ENCODE assay signal across 23 cellular contexts in genomic region chr1:27113861-27114260, GRCh38. TPM values are rescaled to one million over a fixed set of nuclear protein-coding genes. Genes with fewer than 3 reads are reported as not detected.
DNase-seq lines count a peak whose midpoint lies in the region; ATAC-seq and TF ChIP-seq lines count a peak whose summit lies in the region.
"Had no signal": no experiment of that assay in that cellular context is flagged by ENCODE, and none has a peak within 500 bp of the region (broad histone marks: within the 10 kb centered on the region; RNA-seq: fewer than 3 reads in every experiment).

No MANE protein-coding gene starts in this region.

- H3K4me3 ChIP-seq in coronary artery, result no peak overlapping the region
- H3K4me3 ChIP-seq: hepatocyte, SK-N-MC, uterus had no signal

- H3K4me1 Mint-ChIP-seq in activated CD8-positive, alpha-beta memory T cell treated with anti-CD3 and anti-CD28 coated beads, Interleukin-2, amount 10 ng/mL, durations not matched to agents 7 days and 5 days, result peaks cover 48% of the 10 kb centered on the region
- H3K4me1 Mint-ChIP-seq in activated T-cell treated with anti-CD3 and anti-CD28 coated beads, Interleukin-2, amount 50 U/mL, for 72 hours (ENCODE audit: low read depth), result peaks cover 42% of the 10 kb centered on the region
- H3K4me1 Mint-ChIP-seq in effector memory CD8-positive, alpha-beta T cell (ENCODE audit: low read depth in 2 of 2), result peaks cover 38 to 40% of the 10 kb centered on the region in 2 donors
- peaks cover 49% of the 10 kb centered on the region for H3K4me1 Mint-ChIP-seq in stimulated activated naive CD8-positive, alpha-beta T cell treated with anti-CD3 and anti-CD28 coated beads, Interleukin-15, Interleukin-2, amounts not matched to agents 100 ng/mL and 50 ng/mL, for 24 hours (ENCODE audit: low read depth)
- H3K4me1 Mint-ChIP-seq in type B pancreatic cell (ENCODE audit: unreplicated experiment), result peaks cover 23% of the 10 kb centered on the region

- ATAC-seq in activated CD8-positive, alpha-beta memory T cell treated with anti-CD3 and anti-CD28 coated beads, Interleukin-2, amount 10 ng/mL, durations not matched to agents 7 days and 5 days, result no peak
- ATAC-seq in activated T-cell treated with anti-CD3 and anti-CD28 coated beads, Interleukin-2, amount 50 U/mL, for 72 hours (replicated peaks in 1 of 2), result no peak
- no peak for ATAC-seq in effector memory CD8-positive, alpha-beta T cell (replicated peaks)
- ATAC-seq: HCT116 had no signal

- no peak overlapping the region for H3K27ac ChIP-seq in coronary artery
- H3K27ac ChIP-seq: SK-N-MC, uterus had no signal

- peak overlapping the region; percentile 18 for H3K27ac Mint-ChIP-seq in activated CD8-positive, alpha-beta memory T cell treated with anti-CD3 and anti-CD28 coated beads, Interleukin-2, amount 10 ng/mL, durations not matched to agents 7 days and 5 days
- H3K27ac Mint-ChIP-seq in activated T-cell treated with anti-CD3 and anti-CD28 coated beads, Interleukin-2, amount 50 U/mL, for 72 hours, result peak overlapping the region; percentile 30
- H3K27ac Mint-ChIP-seq in effector memory CD8-positive, alpha-beta T cell, result peak overlapping the region in 1 of 2 donors; percentile 42
- H3K27ac Mint-ChIP-seq in stimulated activated naive CD8-positive, alpha-beta T cell treated with anti-CD3 and anti-CD28 coated beads, Interleukin-15, Interleukin-2, amounts not matched to agents 100 ng/mL and 50 ng/mL, for 24 hours, result peak overlapping the region; percentile 90
- H3K27ac Mint-ChIP-seq in type B pancreatic cell, result no peak overlapping the region

- CTCF ChIA-PET in activated CD8-positive, alpha-beta memory T cell treated with anti-CD3 and anti-CD28 coated beads, Interleukin-2, amount 10 ng/mL, durations not matched to agents 7 days and 5 days (lab: Charles Lee), result interaction anchor here (0.8 to 5.8 kb wide), 4 partner anchors 38 to 187 kb away, joined by 4 to 60 read pairs (median 10); partner anchors contain the start of gene SLC9A1

- DNase-seq in activated CD8-positive, alpha-beta memory T cell treated with anti-CD3 and anti-CD28 coated beads, Interleukin-2, amount 10 ng/mL, durations not matched to agents 7 days and 5 days, result no peak
- DNase-seq in activated CD8-positive, alpha-beta memory T cell treated with anti-CD3 and anti-CD28 coated beads, Interleukin-2, amount 50 U/mL, for 4 hours, result no peak
- no peak for DNase-seq in activated T-cell treated with anti-CD3 and anti-CD28 coated beads, Interleukin-2, amount 50 U/mL, for 72 hours
- no peak for DNase-seq in effector memory CD8-positive, alpha-beta T cell
- DNase-seq in coronary artery (ENCODE audit: low spot score) (no peak), type B pancreatic cell (ENCODE audit: extremely low spot score, unreplicated experiment) (no peak), NCI-H1092 (lab: John Stamatoyannopoulos, UW) (no peak)
- DNase-seq: ACHN; activated CD8-positive, alpha-beta memory T cell treated with anti-CD3 and anti-CD28 coated beads for 24 hours; activated gamma-delta T cell treated with Interleukin-2 at 50 U/mL for 16 hours; COR-L47; islet precursor cell; mesendoderm; NCI-H1092 treated with DMSO at 0.1 percent for 48 hours; NCI-H2107; NCI-H524 treated with DMSO at 0.1 percent for 48 hours; retina; stimulated activated naive CD4-positive, alpha-beta T cell treated with Interleukin-2 at 50 U/mL for 16 hours; uterus had no signal

- TF ChIP-seq CTCF in coronary artery (IDR thresholded peaks at IDR 0.05) (no peak), type B pancreatic cell (conservative IDR thresholded peaks at IDR 0.05) (no peak)

- peaks cover 3% of the 10 kb centered on the region for H3K36me3 Mint-ChIP-seq in activated CD8-positive, alpha-beta memory T cell treated with anti-CD3 and anti-CD28 coated beads, Interleukin-2, amount 10 ng/mL, durations not matched to agents 7 days and 5 days
- peaks cover 1 to 7% of the 10 kb centered on the region in 2 donors for H3K36me3 Mint-ChIP-seq in activated T-cell treated with anti-CD3 and anti-CD28 coated beads, Interleukin-2, amount 50 U/mL, for 72 hours (ENCODE audit: insufficient read depth in 2 of 2)
- peaks cover 7% of the 10 kb centered on the region for H3K36me3 Mint-ChIP-seq in effector memory CD8-positive, alpha-beta T cell (ENCODE audit: insufficient read depth)
- peaks cover 4% of the 10 kb centered on the region for H3K36me3 Mint-ChIP-seq in stimulated activated naive CD8-positive, alpha-beta T cell treated with anti-CD3 and anti-CD28 coated beads, Interleukin-15, Interleukin-2, amounts not matched to agents 100 ng/mL and 50 ng/mL, for 24 hours (ENCODE audit: low read depth)
- no peaks in the 10 kb centered on the region for H3K36me3 Mint-ChIP-seq in type B pancreatic cell

- no peaks in the 10 kb centered on the region for H3K9me3 Mint-ChIP-seq in activated CD8-positive, alpha-beta memory T cell treated with anti-CD3 and anti-CD28 coated beads, Interleukin-2, amount 10 ng/mL, durations not matched to agents 7 days and 5 days (ENCODE audit: low read depth)
- no peaks in the 10 kb centered on the region for H3K9me3 Mint-ChIP-seq in activated T-cell treated with anti-CD3 and anti-CD28 coated beads, Interleukin-2, amount 50 U/mL, for 72 hours
- no peaks in the 10 kb centered on the region for H3K9me3 Mint-ChIP-seq in effector memory CD8-positive, alpha-beta T cell
- H3K9me3 Mint-ChIP-seq in stimulated activated naive CD8-positive, alpha-beta T cell treated with anti-CD3 and anti-CD28 coated beads, Interleukin-15, Interleukin-2, amounts not matched to agents 100 ng/mL and 50 ng/mL, for 24 hours, result no peaks in the 10 kb centered on the region
- H3K9me3 Mint-ChIP-seq in type B pancreatic cell, result no peaks in the 10 kb centered on the region

- peak overlapping the region; percentile 13 for H3K4me3 Mint-ChIP-seq in activated CD8-positive, alpha-beta memory T cell treated with anti-CD3 and anti-CD28 coated beads, Interleukin-2, amount 10 ng/mL, durations not matched to agents 7 days and 5 days
- peak overlapping the region; percentile 60 to 64 for H3K4me3 Mint-ChIP-seq in activated T-cell treated with anti-CD3 and anti-CD28 coated beads, Interleukin-2, amount 50 U/mL, for 72 hours
- H3K4me3 Mint-ChIP-seq in effector memory CD8-positive, alpha-beta T cell, result peak overlapping the region; percentile 41 to 49
- peak overlapping the region; percentile 56 for H3K4me3 Mint-ChIP-seq in stimulated activated naive CD8-positive, alpha-beta T cell treated with anti-CD3 and anti-CD28 coated beads, Interleukin-15, Interleukin-2, amounts not matched to agents 100 ng/mL and 50 ng/mL, for 24 hours
- no peak overlapping the region for H3K4me3 Mint-ChIP-seq in type B pancreatic cell

- no peaks in the 10 kb centered on the region for H3K27me3 Mint-ChIP-seq in activated CD8-positive, alpha-beta memory T cell treated with anti-CD3 and anti-CD28 coated beads, Interleukin-2, amount 10 ng/mL, durations not matched to agents 7 days and 5 days
- H3K27me3 Mint-ChIP-seq in activated T-cell treated with anti-CD3 and anti-CD28 coated beads, Interleukin-2, amount 50 U/mL, for 72 hours (ENCODE audit: low read depth), result no peaks in the 10 kb centered on the region
- no peaks in the 10 kb centered on the region for H3K27me3 Mint-ChIP-seq in effector memory CD8-positive, alpha-beta T cell
- no peaks in the 10 kb centered on the region for H3K27me3 Mint-ChIP-seq in stimulated activated naive CD8-positive, alpha-beta T cell treated with anti-CD3 and anti-CD28 coated beads, Interleukin-15, Interleukin-2, amounts not matched to agents 100 ng/mL and 50 ng/mL, for 24 hours
- no peaks in the 10 kb centered on the region for H3K27me3 Mint-ChIP-seq in type B pancreatic cell

RNA-seq across cellular contexts. Expression of gene SLC9A1, which starts 41.1 kb away (rescaled TPM):
- 10 to 100 TPM; 25.8 to 26.3 TPM for total RNA-seq in activated CD8-positive, alpha-beta memory T cell treated with anti-CD3 and anti-CD28 coated beads, Interleukin-2, amount 10 ng/mL, durations not matched to agents 7 days and 5 days
- total RNA-seq in activated T-cell treated with anti-CD3 and anti-CD28 coated beads, Interleukin-2, amount 50 U/mL, for 72 hours, result 10 to 100 TPM; 25.5 to 28.2 TPM
- 28.8 and 41.9 TPM in 2 replicates for total RNA-seq in type B pancreatic cell (ENCODE audit: low replicate concordance)
